Comparison of ENCODE assay signal across 1 cellular context in the genomic region with DNA sequence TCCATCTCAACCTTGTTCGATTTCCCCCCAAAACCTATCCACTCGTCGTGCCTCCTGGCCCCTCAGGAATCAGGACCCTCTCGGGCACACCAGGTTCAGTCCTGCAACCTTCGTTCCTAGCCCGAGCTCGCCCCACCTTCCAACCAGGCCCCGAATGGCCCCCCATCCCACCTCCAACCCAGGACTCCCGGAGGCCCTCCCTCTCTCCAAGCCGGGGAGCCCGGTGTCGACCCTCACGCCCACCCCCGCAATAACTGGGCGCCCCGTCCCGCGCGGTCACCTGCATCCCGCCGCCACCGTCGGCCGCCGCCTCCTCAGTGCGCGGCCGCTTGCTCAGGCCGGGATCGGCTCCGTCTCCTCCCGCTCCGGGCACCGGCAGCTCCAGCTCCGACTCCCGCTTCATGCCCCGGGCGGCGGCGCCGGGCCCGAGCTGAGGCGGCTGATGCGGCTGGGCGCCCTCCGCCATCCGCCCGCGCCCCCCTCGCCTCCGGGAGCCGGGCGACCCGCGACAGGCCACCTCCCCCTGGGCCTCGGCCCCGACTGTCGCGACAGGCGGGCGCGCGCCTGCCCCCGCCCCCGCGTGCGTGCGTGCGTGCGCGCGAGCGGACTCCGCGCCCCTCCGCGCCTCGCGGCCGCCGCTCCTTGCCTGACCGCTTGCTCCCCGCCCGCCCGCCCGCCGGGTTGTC.
TF ChIP-seq lines count a peak whose summit lies in the region.

No MANE protein-coding gene starts in this region.

TF ChIP-seq in HEK293, 187 proteins besides CTCF, POLR2A, EP300 and RAD21 (continued from another document and continues in another):
- TF ChIP-seq ZNF138 (tag by site-specific recombination; IDR thresholded peaks at IDR 0.05; ENCODE audit: borderline replicate concordance) (no peak), ZSCAN23 (tag by site-specific recombination; IDR thresholded peaks at IDR 0.05) (no peak), SP3 (tag by site-specific recombination; IDR thresholded peaks at IDR 0.05) (no peak), ZNF473 (tag by site-specific recombination; IDR thresholded peaks at IDR 0.05) (no peak), ZNF114 (tag by site-specific recombination; IDR thresholded peaks at IDR 0.05) (no peak), ZXDB (tag by site-specific recombination; IDR thresholded peaks at IDR 0.05) (no peak), ZNF37A (tag by site-specific recombination; IDR thresholded peaks at IDR 0.05) (no peak), ZNF416 (tag by site-specific recombination; IDR thresholded peaks at IDR 0.05) (no peak), ZNF221 (tag by site-specific recombination; IDR thresholded peaks at IDR 0.05; ENCODE audit: borderline replicate concordance) (no peak), ZNF501 (tag by site-specific recombination; IDR thresholded peaks at IDR 0.05) (no peak), ZNF677 (tag by site-specific recombination; IDR thresholded peaks at IDR 0.05) (no peak), ZNF548 (tag by site-specific recombination; IDR thresholded peaks at IDR 0.05) (no peak), ZNF660 (tag by site-specific recombination; IDR thresholded peaks at IDR 0.05) (no peak), ZIC2 (tag by site-specific recombination; IDR thresholded peaks at IDR 0.05) (no peak; the same call in 1 of the 2 replicates), SP7 (tag by site-specific recombination; IDR thresholded peaks at IDR 0.05) (no peak), ZNF157 (tag by site-specific recombination; IDR thresholded peaks at IDR 0.05) (no peak), ZNF837 (tag by site-specific recombination; IDR thresholded peaks at IDR 0.05) (no peak), ZFHX2 (tag by site-specific recombination; conservative IDR thresholded peaks at IDR 0.05) (peak; percentile 68), ZNF366 (tag by site-specific recombination; conservative IDR thresholded peaks at IDR 0.05) (0 out of 2 replicates have a peak, but pooled peaks have one; percentile 15), ZBTB20 (tag by site-specific recombination; IDR thresholded peaks at IDR 0.05) (peak; percentile 56; the same call in 1 of the 2 replicates), ZNF174 (tag by site-specific recombination; IDR thresholded peaks at IDR 0.05) (no peak), KLF7 (tag by site-specific recombination; IDR thresholded peaks at IDR 0.05; ENCODE audit: borderline replicate concordance) (no peak), ZBTB8A (tag by site-specific recombination; IDR thresholded peaks at IDR 0.05) (peak; percentile 55), ZNF785 (tag by site-specific recombination; IDR thresholded peaks at IDR 0.05) (no peak), ZBTB21 (tag by site-specific recombination; IDR thresholded peaks at IDR 0.05) (no peak), KLF16 (tag by site-specific recombination; IDR thresholded peaks at IDR 0.05) (peak; percentile 38; the same call in 1 of the 2 replicates), ZNF610 (tag by site-specific recombination; IDR thresholded peaks at IDR 0.05; ENCODE audit: borderline replicate concordance) (no peak), KLF1 (tag by site-specific recombination; IDR thresholded peaks at IDR 0.05) (no peak), ZNF132 (tag by site-specific recombination; IDR thresholded peaks at IDR 0.05; ENCODE audit: borderline replicate concordance) (no peak), BCL11A (tag by site-specific recombination; IDR thresholded peaks at IDR 0.05; ENCODE audit: low read depth) (no peak), ZBTB7A (tag by site-specific recombination; IDR thresholded peaks at IDR 0.05; ENCODE audit: low read depth) (peak; percentile 29; the same call in 1 of the 2 replicates), ZNF311 (tag by site-specific recombination; IDR thresholded peaks at IDR 0.05; ENCODE audit: borderline replicate concordance) (no peak), PRDM1 (tag by site-specific recombination; IDR thresholded peaks at IDR 0.05) (no peak), ZNF529 (tag by site-specific recombination; IDR thresholded peaks at IDR 0.05; ENCODE audit: insufficient replicate concordance) (no peak), SP2 (tag by site-specific recombination; IDR thresholded peaks at IDR 0.05) (peak; percentile 51), ZNF670 (tag by site-specific recombination; IDR thresholded peaks at IDR 0.05; ENCODE audit: low read depth) (no peak), ZNF184 (tag by site-specific recombination; IDR thresholded peaks at IDR 0.05) (no peak), GLIS1 (tag by site-specific recombination; IDR thresholded peaks at IDR 0.05) (no peak), ZNF248 (tag by site-specific recombination; IDR thresholded peaks at IDR 0.05) (no peak)
- TF ChIP-seq, protein P1, sequence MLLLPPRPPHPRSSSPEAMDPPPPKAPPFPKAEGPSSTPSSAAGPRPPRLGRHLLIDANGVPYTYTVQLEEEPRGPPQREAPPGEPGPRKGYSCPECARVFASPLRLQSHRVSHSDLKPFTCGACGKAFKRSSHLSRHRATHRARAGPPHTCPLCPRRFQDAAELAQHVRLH (tag by site-specific recombination; IDR thresholded peaks at IDR 0.05) = no peak
- TF ChIP-seq, protein P2, sequence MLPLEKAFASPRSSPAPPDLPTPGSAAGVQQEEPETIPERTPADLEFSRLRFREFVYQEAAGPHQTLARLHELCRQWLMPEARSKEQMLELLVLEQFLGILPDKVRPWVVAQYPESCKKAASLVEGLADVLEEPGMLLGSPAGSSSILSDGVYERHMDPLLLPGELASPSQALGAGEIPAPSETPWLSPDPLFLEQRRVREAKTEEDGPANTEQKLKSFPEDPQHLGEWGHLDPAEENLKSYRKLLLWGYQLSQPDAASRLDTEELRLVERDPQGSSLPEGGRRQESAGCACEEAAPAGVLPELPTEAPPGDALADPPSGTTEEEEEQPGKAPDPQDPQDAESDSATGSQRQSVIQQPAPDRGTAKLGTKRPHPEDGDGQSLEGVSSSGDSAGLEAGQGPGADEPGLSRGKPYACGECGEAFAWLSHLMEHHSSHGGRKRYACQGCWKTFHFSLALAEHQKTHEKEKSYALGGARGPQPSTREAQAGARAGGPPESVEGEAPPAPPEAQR (tag by site-specific recombination; IDR thresholded peaks at IDR 0.05) = no peak
- TF ChIP-seq, protein P3, sequence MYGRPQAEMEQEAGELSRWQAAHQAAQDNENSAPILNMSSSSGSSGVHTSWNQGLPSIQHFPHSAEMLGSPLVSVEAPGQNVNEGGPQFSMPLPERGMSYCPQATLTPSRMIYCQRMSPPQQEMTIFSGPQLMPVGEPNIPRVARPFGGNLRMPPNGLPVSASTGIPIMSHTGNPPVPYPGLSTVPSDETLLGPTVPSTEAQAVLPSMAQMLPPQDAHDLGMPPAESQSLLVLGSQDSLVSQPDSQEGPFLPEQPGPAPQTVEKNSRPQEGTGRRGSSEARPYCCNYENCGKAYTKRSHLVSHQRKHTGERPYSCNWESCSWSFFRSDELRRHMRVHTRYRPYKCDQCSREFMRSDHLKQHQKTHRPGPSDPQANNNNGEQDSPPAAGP (tag by site-specific recombination; IDR thresholded peaks at IDR 0.05) = peak; percentile 46; the same call in 1 of the 2 replicates
- TF ChIP-seq, protein P4, sequence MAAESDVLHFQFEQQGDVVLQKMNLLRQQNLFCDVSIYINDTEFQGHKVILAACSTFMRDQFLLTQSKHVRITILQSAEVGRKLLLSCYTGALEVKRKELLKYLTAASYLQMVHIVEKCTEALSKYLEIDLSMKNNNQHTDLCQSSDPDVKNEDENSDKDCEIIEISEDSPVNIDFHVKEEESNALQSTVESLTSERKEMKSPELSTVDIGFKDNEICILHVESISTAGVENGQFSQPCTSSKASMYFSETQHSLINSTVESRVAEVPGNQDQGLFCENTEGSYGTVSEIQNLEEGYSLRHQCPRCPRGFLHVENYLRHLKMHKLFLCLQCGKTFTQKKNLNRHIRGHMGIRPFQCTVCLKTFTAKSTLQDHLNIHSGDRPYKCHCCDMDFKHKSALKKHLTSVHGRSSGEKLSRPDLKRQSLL (tag by site-specific recombination; IDR thresholded peaks at IDR 0.05) = peak; percentile 91
- TF ChIP-seq, protein P5, sequence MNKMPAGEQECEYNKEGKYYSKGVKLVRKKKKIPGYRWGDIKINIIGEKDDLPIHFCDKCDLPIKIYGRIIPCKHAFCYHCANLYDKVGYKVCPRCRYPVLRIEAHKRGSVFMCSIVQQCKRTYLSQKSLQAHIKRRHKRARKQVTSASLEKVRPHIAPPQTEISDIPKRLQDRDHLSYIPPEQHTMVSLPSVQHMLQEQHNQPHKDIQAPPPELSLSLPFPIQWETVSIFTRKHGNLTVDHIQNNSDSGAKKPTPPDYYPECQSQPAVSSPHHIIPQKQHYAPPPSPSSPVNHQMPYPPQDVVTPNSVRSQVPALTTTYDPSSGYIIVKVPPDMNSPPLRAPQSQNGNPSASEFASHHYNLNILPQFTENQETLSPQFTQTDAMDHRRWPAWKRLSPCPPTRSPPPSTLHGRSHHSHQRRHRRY (tag by site-specific recombination; IDR thresholded peaks at IDR 0.05) = no peak
- TF ChIP-seq, protein P6, sequence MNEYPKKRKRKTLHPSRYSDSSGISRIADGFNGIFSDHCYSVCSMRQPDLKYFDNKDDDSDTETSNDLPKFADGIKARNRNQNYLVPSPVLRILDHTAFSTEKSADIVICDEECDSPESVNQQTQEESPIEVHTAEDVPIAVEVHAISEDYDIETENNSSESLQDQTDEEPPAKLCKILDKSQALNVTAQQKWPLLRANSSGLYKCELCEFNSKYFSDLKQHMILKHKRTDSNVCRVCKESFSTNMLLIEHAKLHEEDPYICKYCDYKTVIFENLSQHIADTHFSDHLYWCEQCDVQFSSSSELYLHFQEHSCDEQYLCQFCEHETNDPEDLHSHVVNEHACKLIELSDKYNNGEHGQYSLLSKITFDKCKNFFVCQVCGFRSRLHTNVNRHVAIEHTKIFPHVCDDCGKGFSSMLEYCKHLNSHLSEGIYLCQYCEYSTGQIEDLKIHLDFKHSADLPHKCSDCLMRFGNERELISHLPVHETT (tag by site-specific recombination; IDR thresholded peaks at IDR 0.05) = no peak
- TF ChIP-seq, protein P7, sequence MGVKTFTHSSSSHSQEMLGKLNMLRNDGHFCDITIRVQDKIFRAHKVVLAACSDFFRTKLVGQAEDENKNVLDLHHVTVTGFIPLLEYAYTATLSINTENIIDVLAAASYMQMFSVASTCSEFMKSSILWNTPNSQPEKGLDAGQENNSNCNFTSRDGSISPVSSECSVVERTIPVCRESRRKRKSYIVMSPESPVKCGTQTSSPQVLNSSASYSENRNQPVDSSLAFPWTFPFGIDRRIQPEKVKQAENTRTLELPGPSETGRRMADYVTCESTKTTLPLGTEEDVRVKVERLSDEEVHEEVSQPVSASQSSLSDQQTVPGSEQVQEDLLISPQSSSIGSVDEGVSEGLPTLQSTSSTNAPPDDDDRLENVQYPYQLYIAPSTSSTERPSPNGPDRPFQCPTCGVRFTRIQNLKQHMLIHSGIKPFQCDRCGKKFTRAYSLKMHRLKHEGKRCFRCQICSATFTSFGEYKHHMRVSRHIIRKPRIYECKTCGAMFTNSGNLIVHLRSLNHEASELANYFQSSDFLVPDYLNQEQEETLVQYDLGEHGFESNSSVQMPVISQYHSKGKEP (tag by site-specific recombination; IDR thresholded peaks at IDR 0.05) = no peak
- TF ChIP-seq, protein P8, sequence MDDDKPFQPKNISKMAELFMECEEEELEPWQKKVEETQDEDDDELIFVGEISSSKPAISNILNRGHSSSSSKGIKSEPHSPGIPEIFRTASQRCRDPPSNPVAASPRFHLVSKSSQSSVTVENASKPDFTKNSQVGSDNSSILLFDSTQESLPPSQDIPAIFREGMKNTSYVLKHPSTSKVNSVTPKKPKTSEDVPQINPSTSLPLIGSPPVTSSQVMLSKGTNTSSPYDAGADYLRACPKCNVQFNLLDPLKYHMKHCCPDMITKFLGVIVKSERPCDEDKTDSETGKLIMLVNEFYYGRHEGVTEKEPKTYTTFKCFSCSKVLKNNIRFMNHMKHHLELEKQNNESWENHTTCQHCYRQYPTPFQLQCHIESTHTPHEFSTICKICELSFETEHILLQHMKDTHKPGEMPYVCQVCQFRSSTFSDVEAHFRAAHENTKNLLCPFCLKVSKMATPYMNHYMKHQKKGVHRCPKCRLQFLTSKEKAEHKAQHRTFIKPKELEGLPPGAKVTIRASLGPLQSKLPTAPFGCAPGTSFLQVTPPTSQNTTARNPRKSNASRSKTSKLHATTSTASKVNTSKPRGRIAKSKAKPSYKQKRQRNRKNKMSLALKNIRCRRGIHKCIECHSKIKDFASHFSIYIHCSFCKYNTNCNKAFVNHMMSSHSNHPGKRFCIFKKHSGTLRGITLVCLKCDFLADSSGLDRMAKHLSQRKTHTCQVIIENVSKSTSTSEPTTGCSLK (tag by site-specific recombination; IDR thresholded peaks at IDR 0.05) = no peak
- TF ChIP-seq, protein P9, sequence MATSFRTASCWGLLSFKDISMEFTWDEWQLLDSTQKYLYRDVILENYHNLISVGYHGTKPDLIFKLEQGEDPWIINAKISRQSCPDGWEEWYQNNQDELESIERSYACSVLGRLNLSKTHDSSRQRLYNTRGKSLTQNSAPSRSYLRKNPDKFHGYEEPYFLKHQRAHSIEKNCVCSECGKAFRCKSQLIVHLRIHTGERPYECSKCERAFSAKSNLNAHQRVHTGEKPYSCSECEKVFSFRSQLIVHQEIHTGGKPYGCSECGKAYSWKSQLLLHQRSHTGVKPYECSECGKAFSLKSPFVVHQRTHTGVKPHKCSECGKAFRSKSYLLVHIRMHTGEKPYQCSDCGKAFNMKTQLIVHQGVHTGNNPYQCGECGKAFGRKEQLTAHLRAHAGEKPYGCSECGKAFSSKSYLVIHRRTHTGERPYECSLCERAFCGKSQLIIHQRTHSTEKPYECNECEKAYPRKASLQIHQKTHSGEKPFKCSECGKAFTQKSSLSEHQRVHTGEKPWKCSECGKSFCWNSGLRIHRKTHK (tag by site-specific recombination; IDR thresholded peaks at IDR 0.05) = no peak
- TF ChIP-seq, protein P10, sequence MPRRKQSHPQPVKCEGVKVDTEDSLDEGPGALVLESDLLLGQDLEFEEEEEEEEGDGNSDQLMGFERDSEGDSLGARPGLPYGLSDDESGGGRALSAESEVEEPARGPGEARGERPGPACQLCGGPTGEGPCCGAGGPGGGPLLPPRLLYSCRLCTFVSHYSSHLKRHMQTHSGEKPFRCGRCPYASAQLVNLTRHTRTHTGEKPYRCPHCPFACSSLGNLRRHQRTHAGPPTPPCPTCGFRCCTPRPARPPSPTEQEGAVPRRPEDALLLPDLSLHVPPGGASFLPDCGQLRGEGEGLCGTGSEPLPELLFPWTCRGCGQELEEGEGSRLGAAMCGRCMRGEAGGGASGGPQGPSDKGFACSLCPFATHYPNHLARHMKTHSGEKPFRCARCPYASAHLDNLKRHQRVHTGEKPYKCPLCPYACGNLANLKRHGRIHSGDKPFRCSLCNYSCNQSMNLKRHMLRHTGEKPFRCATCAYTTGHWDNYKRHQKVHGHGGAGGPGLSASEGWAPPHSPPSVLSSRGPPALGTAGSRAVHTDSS (tag by site-specific recombination; IDR thresholded peaks at IDR 0.05) = no peak
- TF ChIP-seq, protein P11, sequence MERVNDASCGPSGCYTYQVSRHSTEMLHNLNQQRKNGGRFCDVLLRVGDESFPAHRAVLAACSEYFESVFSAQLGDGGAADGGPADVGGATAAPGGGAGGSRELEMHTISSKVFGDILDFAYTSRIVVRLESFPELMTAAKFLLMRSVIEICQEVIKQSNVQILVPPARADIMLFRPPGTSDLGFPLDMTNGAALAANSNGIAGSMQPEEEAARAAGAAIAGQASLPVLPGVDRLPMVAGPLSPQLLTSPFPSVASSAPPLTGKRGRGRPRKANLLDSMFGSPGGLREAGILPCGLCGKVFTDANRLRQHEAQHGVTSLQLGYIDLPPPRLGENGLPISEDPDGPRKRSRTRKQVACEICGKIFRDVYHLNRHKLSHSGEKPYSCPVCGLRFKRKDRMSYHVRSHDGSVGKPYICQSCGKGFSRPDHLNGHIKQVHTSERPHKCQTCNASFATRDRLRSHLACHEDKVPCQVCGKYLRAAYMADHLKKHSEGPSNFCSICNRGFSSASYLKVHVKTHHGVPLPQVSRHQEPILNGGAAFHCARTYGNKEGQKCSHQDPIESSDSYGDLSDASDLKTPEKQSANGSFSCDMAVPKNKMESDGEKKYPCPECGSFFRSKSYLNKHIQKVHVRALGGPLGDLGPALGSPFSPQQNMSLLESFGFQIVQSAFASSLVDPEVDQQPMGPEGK (tag by site-specific recombination; IDR thresholded peaks at IDR 0.05) = peak; percentile 79
